ENCODE assay signal across 29 cellular contexts in the genomic region with DNA sequence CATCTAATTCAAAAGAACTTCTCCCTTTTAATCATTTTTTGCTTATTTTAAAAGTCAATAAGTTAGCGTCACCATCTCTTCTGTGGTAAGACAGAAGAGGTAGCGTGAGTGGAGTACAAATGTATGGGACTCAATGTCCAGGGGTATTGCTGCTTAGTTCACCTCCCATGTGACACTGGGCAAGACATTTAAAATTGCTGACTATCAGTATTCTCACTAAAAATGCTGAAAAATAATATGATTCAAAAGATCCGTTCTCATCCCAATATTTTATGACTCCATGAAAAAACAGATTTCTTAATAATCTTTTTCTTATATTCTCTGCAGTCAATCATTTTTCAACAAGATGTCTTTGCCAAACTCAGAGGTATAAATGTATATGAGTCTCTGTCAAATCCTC.
"Had no signal": no experiment of that assay in that cellular context is flagged by ENCODE, and none has a peak within 500 bp of the region (broad histone marks: within the 10 kb centered on the region; RNA-seq: fewer than 3 reads in every experiment).

No MANE protein-coding gene starts in this region.

- H3K4me1 ChIP-seq: stomach, suprapubic skin, testis, thyroid gland, tibial artery, tibial nerve, transverse colon, upper lobe of left lung, upper lobe of right lung, uterus, vagina had no signal

- DNase-seq: stimulated activated CD4-positive, alpha-beta T cell treated with anti-CD3 and anti-CD28 coated beads, Interleukin-2, amount 100 ng/mL, for 48 hours; stimulated activated CD4-positive, alpha-beta T cell treated with anti-CD3 and anti-CD28 coated beads, Interleukin-4, amount 100 ng/mL, for 1 hour; stimulated activated CD4-positive, alpha-beta T cell treated with anti-CD3 and anti-CD28 coated beads, Interleukin-4, amount 100 ng/mL, for 24 hours; stimulated activated CD4-positive, alpha-beta T cell treated with anti-CD3 and anti-CD28 coated beads, Interleukin-4, amount 100 ng/mL, for 4 hours; stimulated activated CD8-positive, alpha-beta memory T cell treated with anti-CD3 and anti-CD28 coated beads, Interleukin-4, amount 100 ng/mL, for 48 hours; stimulated activated naive B cell treated with anti-CD40 and anti-IgM and Interleukin-4, amounts not matched to agents 10 μg/mL and 1 μg/mL and 100 μg/mL, for 72 hours; stimulated activated naive CD4-positive, alpha-beta T cell; stimulated activated naive CD4-positive, alpha-beta T cell treated with Interleukin-2 at 50 U/mL for 16 hours; stimulated activated naive CD8-positive, alpha-beta T cell treated with anti-CD3 and anti-CD28 coated beads, Interleukin-15, amount 100 ng/mL, for 72 hours; stimulated activated naive CD8-positive, alpha-beta T cell treated with anti-CD3 and anti-CD28 coated beads, Interleukin-15, Interleukin-2, amounts not matched to agents 100 U/mL and 50 U/mL, for 24 hours; stomach; substantia nigra; testis; thyroid gland; tibial artery; transverse colon; trophoblast cell; upper lobe of left lung; upper lobe of right lung; uterus had no signal

- FAIRE-seq: urothelium cell line had no signal

- H3K27ac Mint-ChIP-seq: stimulated activated effector memory CD8-positive, alpha-beta T cell treated with anti-CD3 and anti-CD28 coated beads, Interleukin-12 subunit alpha, Interleukin-12 subunit beta, amount 100 ng/mL, for 72 hours; stimulated activated memory B cell treated with anti-CD40 and anti-IgM and Interleukin-4, amounts not matched to agents 10 μg/mL and 1 μg/mL and 100 μg/mL, for 72 hours; stimulated activated naive B cell treated with anti-CD40 and anti-IgM and Interleukin-4, amounts not matched to agents 10 μg/mL and 1 μg/mL and 100 μg/mL, for 72 hours; stimulated activated naive CD8-positive, alpha-beta T cell treated with anti-CD3 and anti-CD28 coated beads, Interleukin-15, amount 100 ng/mL, for 72 hours; stimulated activated naive CD8-positive, alpha-beta T cell treated with anti-CD3 and anti-CD28 coated beads, Interleukin-15, Interleukin-2, amounts not matched to agents 100 ng/mL and 50 ng/mL, for 24 hours; type B pancreatic cell had no signal

- H3K4me3 ChIP-seq: stomach, suprapubic skin, testis, thoracic aorta, thyroid gland, tibial artery, tibial nerve, transverse colon, upper lobe of left lung, upper lobe of right lung, uterus, vagina had no signal

- H3K4me3 Mint-ChIP-seq: stimulated activated effector memory CD8-positive, alpha-beta T cell treated with anti-CD3 and anti-CD28 coated beads, Interleukin-12 subunit alpha, Interleukin-12 subunit beta, amount 100 ng/mL, for 72 hours; stimulated activated memory B cell treated with anti-CD40 and anti-IgM and Interleukin-4, amounts not matched to agents 10 μg/mL and 1 μg/mL and 100 μg/mL, for 72 hours; stimulated activated naive B cell treated with anti-CD40 and anti-IgM and Interleukin-4, amounts not matched to agents 10 μg/mL and 1 μg/mL and 100 μg/mL, for 72 hours; stimulated activated naive CD8-positive, alpha-beta T cell treated with anti-CD3 and anti-CD28 coated beads, Interleukin-15, amount 100 ng/mL, for 72 hours; stimulated activated naive CD8-positive, alpha-beta T cell treated with anti-CD3 and anti-CD28 coated beads, Interleukin-15, Interleukin-2, amounts not matched to agents 100 ng/mL and 50 ng/mL, for 24 hours; type B pancreatic cell had no signal

- H3K36me3 ChIP-seq: stomach, suprapubic skin, thoracic aorta, thyroid gland, tibial artery, tibial nerve, transverse colon, upper lobe of left lung, upper lobe of right lung, uterus, vagina had no signal

- H3K9me3 ChIP-seq: stomach, suprapubic skin, testis, thoracic aorta, thyroid gland, tibial artery, tibial nerve, transverse colon, upper lobe of left lung, upper lobe of right lung, uterus, vagina had no signal

- H3K9me3 Mint-ChIP-seq: type B pancreatic cell had no signal

- H3K27me3 ChIP-seq: stomach, suprapubic skin, testis, thyroid gland, tibial artery, tibial nerve, transverse colon, upper lobe of left lung, upper lobe of right lung, uterus, vagina had no signal

- H3K4me1 Mint-ChIP-seq: stimulated activated effector memory CD8-positive, alpha-beta T cell treated with anti-CD3 and anti-CD28 coated beads, Interleukin-12 subunit alpha, Interleukin-12 subunit beta, amount 100 ng/mL, for 72 hours; stimulated activated memory B cell treated with anti-CD40 and anti-IgM and Interleukin-4, amounts not matched to agents 10 μg/mL and 1 μg/mL and 100 μg/mL, for 72 hours; stimulated activated naive B cell treated with anti-CD40 and anti-IgM and Interleukin-4, amounts not matched to agents 10 μg/mL and 1 μg/mL and 100 μg/mL, for 72 hours; stimulated activated naive CD8-positive, alpha-beta T cell treated with anti-CD3 and anti-CD28 coated beads, Interleukin-15, amount 100 ng/mL, for 72 hours had no signal

- H3K36me3 Mint-ChIP-seq: stimulated activated effector memory CD8-positive, alpha-beta T cell treated with anti-CD3 and anti-CD28 coated beads, Interleukin-12 subunit alpha, Interleukin-12 subunit beta, amount 100 ng/mL, for 72 hours; stimulated activated memory B cell treated with anti-CD40 and anti-IgM and Interleukin-4, amounts not matched to agents 10 μg/mL and 1 μg/mL and 100 μg/mL, for 72 hours; stimulated activated naive B cell treated with anti-CD40 and anti-IgM and Interleukin-4, amounts not matched to agents 10 μg/mL and 1 μg/mL and 100 μg/mL, for 72 hours; type B pancreatic cell had no signal

- H3K27ac ChIP-seq: stomach, suprapubic skin, testis, thoracic aorta, thyroid gland, tibial artery, tibial nerve, transverse colon, upper lobe of left lung, upper lobe of right lung, uterus, vagina had no signal

- ATAC-seq: stimulated activated effector memory CD8-positive, alpha-beta T cell treated with anti-CD3 and anti-CD28 coated beads, Interleukin-12 subunit alpha, Interleukin-12 subunit beta, amount 100 ng/mL, for 72 hours; stimulated activated memory B cell treated with anti-CD40 and anti-IgM and Interleukin-4, amounts not matched to agents 10 μg/mL and 1 μg/mL and 100 μg/mL, for 72 hours; stimulated activated naive B cell treated with anti-CD40 and anti-IgM and Interleukin-4, amounts not matched to agents 10 μg/mL and 1 μg/mL and 100 μg/mL, for 72 hours; stimulated activated naive CD8-positive, alpha-beta T cell treated with anti-CD3 and anti-CD28 coated beads, Interleukin-15, amount 100 ng/mL, for 72 hours; stimulated activated naive CD8-positive, alpha-beta T cell treated with anti-CD3 and anti-CD28 coated beads, Interleukin-15, Interleukin-2, amounts not matched to agents 100 U/mL and 50 U/mL, for 24 hours; upper lobe of right lung had no signal

- H3K27me3 Mint-ChIP-seq: stimulated activated memory B cell treated with anti-CD40 and anti-IgM and Interleukin-4, amounts not matched to agents 10 μg/mL and 1 μg/mL and 100 μg/mL, for 72 hours; stimulated activated naive B cell treated with anti-CD40 and anti-IgM and Interleukin-4, amounts not matched to agents 10 μg/mL and 1 μg/mL and 100 μg/mL, for 72 hours; stimulated activated naive CD8-positive, alpha-beta T cell treated with anti-CD3 and anti-CD28 coated beads, Interleukin-15, amount 100 ng/mL, for 72 hours; stimulated activated naive CD8-positive, alpha-beta T cell treated with anti-CD3 and anti-CD28 coated beads, Interleukin-15, Interleukin-2, amounts not matched to agents 100 ng/mL and 50 ng/mL, for 24 hours; type B pancreatic cell had no signal
